ENCODE assay signal across 3 cellular contexts in the genomic region with DNA sequence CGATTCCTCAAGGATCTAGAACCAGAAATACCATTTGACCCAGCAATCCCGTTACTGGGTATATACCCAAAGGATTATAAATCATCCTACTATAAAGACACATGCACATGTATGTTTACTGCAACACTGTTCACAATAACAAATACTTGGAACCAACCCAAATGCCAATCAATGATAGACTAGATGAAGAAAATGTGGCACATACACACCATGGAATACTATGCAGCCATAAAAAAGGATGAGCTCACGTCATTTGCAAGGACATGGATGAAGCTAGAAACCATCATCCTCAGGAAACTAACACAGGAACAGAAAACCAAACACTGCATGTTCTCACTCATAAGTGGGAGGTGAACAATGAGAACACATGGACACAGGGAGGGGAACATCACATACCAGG. TPM values are rescaled to one million over a fixed set of nuclear protein-coding genes. Genes with fewer than 3 reads are reported as not detected.
DNase-seq lines count a peak whose midpoint lies in the region; ATAC-seq, FAIRE-seq and TF ChIP-seq lines count a peak whose summit lies in the region.
"Not testable (repeated sequence)": the region's sequence is repeated elsewhere in the genome, so short reads cannot be mapped to it uniquely, and the experiment has no call there.

No MANE protein-coding gene starts in this region.

- not testable (repeated sequence) for H4K20me1 ChIP-seq in K562 (replicated peaks; ENCODE audit: control insufficient read depth, insufficient read depth, low read length)

- FAIRE-seq in K562 (lab: Jason Lieb, UNC): not testable (repeated sequence)

- CTCF ChIA-PET in HEK293 (lab: Yijun Ruan, JAX); K562 (lab: Yijun Ruan, JAX; ENCODE audit: low intra/inter-chr PET ratio): not testable (repeated sequence)

- not testable (repeated sequence) for ATAC-seq in activated naive CD8-positive, alpha-beta T cell treated with anti-CD3 and anti-CD28 coated beads, Interleukin-2, amount 50 U/mL, for 24 hours; K562

- not testable (repeated sequence) for H3K27ac ChIP-seq in HEK293 (ENCODE audit: extremely low read depth, low read depth, low read length); K562 (ENCODE audit: extremely low read depth, low read depth, low read length)

- H3K4me3 ChIP-seq in HEK293 (ENCODE audit: low read depth, low read length); K562: not testable (repeated sequence)

- H3K4me1 ChIP-seq in HEK293 (ENCODE audit: control insufficient read depth, insufficient read depth, low read length); K562 (replicated peaks in 1 of 2; ENCODE audit: control insufficient read depth in 2 of 2, insufficient read depth in 2 of 2, low read length in 2 of 2): not testable (repeated sequence)

- not testable (repeated sequence) for H3K9ac ChIP-seq in K562 (ENCODE audit: insufficient read depth in 1 of 2, low read depth in 2 of 2, low read length in 2 of 2)

- POLR2A ChIA-PET in HEK293 (lab: Yijun Ruan, JAX); K562 (lab: Yijun Ruan, JAX): not testable (repeated sequence)

- not testable (repeated sequence) for H3K9me1 ChIP-seq in K562 (ENCODE audit: control insufficient read depth, insufficient read depth, low read length)

- 0% methylated on average over 1 of the region's 3 CpGs for WGBS in K562 (ENCODE audit: insufficient coverage, low coverage, missing lambda C conversion rate)

- H3K27ac Mint-ChIP-seq in activated naive CD8-positive, alpha-beta T cell treated with anti-CD3 and anti-CD28 coated beads, Interleukin-2, amount 50 U/mL, for 24 hours: peak overlapping the region; percentile 61

- not testable (repeated sequence) for H3K79me2 ChIP-seq in K562 (ENCODE audit: control insufficient read depth, insufficient read depth, low read length)

- H3K27me3 Mint-ChIP-seq in activated naive CD8-positive, alpha-beta T cell treated with anti-CD3 and anti-CD28 coated beads, Interleukin-2, amount 50 U/mL, for 24 hours: not testable (repeated sequence)

- not testable (repeated sequence) for H2AFZ ChIP-seq in K562 (ENCODE audit: low read depth, low read length)

- TF ChIP-seq CTCF in HEK293 (tag by site-specific recombination; IDR thresholded peaks at IDR 0.05); K562 (IDR thresholded peaks at IDR 0.05 in 2 of 3, conservative IDR thresholded peaks at IDR 0.05 in 1 of 3; ENCODE audit: insufficient read depth in 2 of 3, low read depth in 1 of 3, low read length in 3 of 3): not testable (repeated sequence)

- TF ChIP-seq RAD21 in K562 (CRISPR knock-in tag; conservative IDR thresholded peaks at IDR 0.05 in 1 of 2, IDR thresholded peaks at IDR 0.05 in 1 of 2): not testable (repeated sequence)

- in situ Hi-C loops in K562 (cut with MboI): not testable (repeated sequence)

- H3K9me3 ChIP-seq in HEK293 (ENCODE audit: control insufficient read depth, insufficient read depth, low read depth, low read length); K562 (replicated peaks; ENCODE audit: control insufficient read depth, insufficient read depth, low read depth, low read length): not testable (repeated sequence)

- H3K36me3 ChIP-seq in HEK293 (ENCODE audit: control insufficient read depth in 2 of 2, insufficient read depth in 1 of 2, low read length in 2 of 2); K562 (ENCODE audit: control insufficient read depth, insufficient read depth, low read length): not testable (repeated sequence)

- H3K4me3 Mint-ChIP-seq in activated naive CD8-positive, alpha-beta T cell treated with anti-CD3 and anti-CD28 coated beads, Interleukin-2, amount 50 U/mL, for 24 hours: not testable (repeated sequence)

- H3K4me1 Mint-ChIP-seq in activated naive CD8-positive, alpha-beta T cell treated with anti-CD3 and anti-CD28 coated beads, Interleukin-2, amount 50 U/mL, for 24 hours: not testable (repeated sequence)

- not testable (repeated sequence) for H3K9me3 Mint-ChIP-seq in activated naive CD8-positive, alpha-beta T cell treated with anti-CD3 and anti-CD28 coated beads, Interleukin-2, amount 50 U/mL, for 24 hours

- H3K27me3 ChIP-seq in K562 (ENCODE audit: control insufficient read depth in 2 of 2, insufficient read depth in 2 of 2, low read length in 2 of 2): not testable (repeated sequence)

- TF ChIP-seq EP300 in K562 (IDR thresholded peaks at IDR 0.05; ENCODE audit: low read length): not testable (repeated sequence)

- TF ChIP-seq POLR2A in K562 (conservative IDR thresholded peaks at IDR 0.05): not testable (repeated sequence)

- BruUV-seq in K562 (replicated peaks; lab: Mats Ljungman, UMichigan): not testable (repeated sequence)

- not testable (repeated sequence) for H3K36me3 Mint-ChIP-seq in activated naive CD8-positive, alpha-beta T cell treated with anti-CD3 and anti-CD28 coated beads, Interleukin-2, amount 50 U/mL, for 24 hours (ENCODE audit: low read depth)

- H3K4me2 ChIP-seq in K562 (ENCODE audit: insufficient read depth, low read length): not testable (repeated sequence)

- intact Hi-C loops in K562 (cut with micrococcal nuclease): not testable (repeated sequence)

- DNase-seq in activated naive CD8-positive, alpha-beta T cell treated with anti-CD3 and anti-CD28 coated beads, Interleukin-2, amount 50 U/mL, for 24 hours; K562 (ENCODE audit: extremely low read depth in 1 of 4, low spot score in 3 of 4): not testable (repeated sequence)

TF ChIP-seq in HEK293, 187 proteins besides CTCF, POLR2A, EP300 and RAD21:
- peak; percentile 62; the same call in 1 of the 2 replicates for TF ChIP-seq ZNF146 (tag by site-specific recombination; IDR thresholded peaks at IDR 0.05)
TF ChIP-seq in HEK293: peak in this region for 1; not testable (repeated sequence) for 186.

TF ChIP-seq in K562, 482 proteins besides CTCF, POLR2A, EP300 and RAD21:
- peak; percentile 72 for TF ChIP-seq ZNF146 (CRISPR knock-in tag; IDR thresholded peaks at IDR 0.05; ENCODE audit: unreplicated experiment)
TF ChIP-seq in K562: peak in this region for 1; not testable (repeated sequence) for 481.

RNA-seq across cellular contexts. Expression of a gene that starts 33.8 kb away (rescaled TPM):
- 22.8 and 25.9 TPM in 2 replicates for total RNA-seq in K562 (2011; cell fraction: chromatin; rRNA removed; ENCODE audit: low replicate concordance)
- 18.4 and 20.2 TPM in 2 replicates for total RNA-seq in K562 (2011; cell fraction: nucleolus; rRNA removed)
- total RNA-seq in K562 (2011; cell fraction: nucleoplasm; rRNA removed): 19.2 and 21.9 TPM in 2 replicates
- 6.5 and 6.9 TPM in 2 replicates for total RNA-seq in K562 (2014; rRNA removed)
- 3.4 and 3.6 TPM in 2 replicates for total RNA-seq in K562 (2014; rRNA removed; fragmentation: Illumina TruSeq; extraction: Trizol)
- total RNA-seq in K562 (2015; rRNA removed; fragmentation: Illumina TruSeq; extraction: Trizol): 3.6 and 4.5 TPM in 2 replicates
- total RNA-seq in K562 (2021): 10.5 and 11.0 TPM in 2 replicates
- polyA plus RNA-seq in K562 (2011; rRNA removed): 6.5 and 8.6 TPM in 2 replicates
- polyA plus RNA-seq in K562 (2011; cell fraction: cytosol; rRNA removed): 10.6 and 13.3 TPM in 2 replicates
- 8.7 and 13.2 TPM in 2 replicates for polyA plus RNA-seq in K562 (2011; cell fraction: nucleus; rRNA removed)
- 8.1 and 9.8 TPM in 2 replicates for polyA plus RNA-seq in K562 (2012)
- 7.2 and 8.7 TPM in 2 replicates for polyA plus RNA-seq in K562 (2014; fragmentation: Illumina TruSeq; extraction: Trizol)
- polyA plus RNA-seq in K562 (2014; fragmentation: Nextera tagmentation; extraction: Ambion mirVana): 1 to 10 TPM in 1 of 2 experiments, under 1 TPM in 1; 0.59 to 1.0 TPM
- 6.2 and 7.8 TPM in 2 replicates for polyA plus RNA-seq in K562 (2014; rRNA removed)
- 9.8 and 11.9 TPM in 2 replicates for polyA minus RNA-seq in K562 (2011; rRNA and poly(A)+ RNA removed)
- 2.5 and 5.4 TPM in 2 replicates for polyA minus RNA-seq in K562 (2011; cell fraction: cytosol; rRNA and poly(A)+ RNA removed)
- polyA minus RNA-seq in K562 (2011; cell fraction: nucleus; rRNA and poly(A)+ RNA removed): 5.0 and 9.9 TPM in 2 replicates

RNA-seq across cellular contexts. Expression of a gene that starts 33.8 kb away (rescaled TPM):
- 18.5 and 26.9 TPM in 2 replicates for total RNA-seq in K562 (2011; cell fraction: chromatin; rRNA removed; ENCODE audit: low replicate concordance)
- 18.0 and 21.3 TPM in 2 replicates for total RNA-seq in K562 (2011; cell fraction: nucleolus; rRNA removed)
- 12.4 and 13.6 TPM in 2 replicates for total RNA-seq in K562 (2011; cell fraction: nucleoplasm; rRNA removed)
- total RNA-seq in K562 (2014; rRNA removed): 17.7 and 19.8 TPM in 2 replicates
- total RNA-seq in K562 (2014; rRNA removed; fragmentation: Illumina TruSeq; extraction: Trizol): 10.8 and 13.9 TPM in 2 replicates
- total RNA-seq in K562 (2015; rRNA removed; fragmentation: Illumina TruSeq; extraction: Trizol): 15.2 TPM in 2 replicates
- 26.9 and 27.6 TPM in 2 replicates for total RNA-seq in K562 (2021)
- 7.8 and 8.1 TPM in 2 replicates for polyA plus RNA-seq in K562 (2011; rRNA removed)
- polyA plus RNA-seq in K562 (2011; cell fraction: cytosol; rRNA removed): 7.9 and 17.2 TPM in 2 replicates
- polyA plus RNA-seq in K562 (2011; cell fraction: nucleus; rRNA removed): 3.3 and 5.1 TPM in 2 replicates
- 13.5 and 20.7 TPM in 2 replicates for polyA plus RNA-seq in K562 (2012)
- polyA plus RNA-seq in K562 (2014; fragmentation: Illumina TruSeq; extraction: Trizol): 16.3 and 17.7 TPM in 2 replicates
- 1 to 10 TPM in 1 of 2 experiments, under 1 TPM in 1; 0.61 to 2.6 TPM for polyA plus RNA-seq in K562 (2014; fragmentation: Nextera tagmentation; extraction: Ambion mirVana)
- 13.7 and 16.5 TPM in 2 replicates for polyA plus RNA-seq in K562 (2014; rRNA removed)
- 6.7 and 10.2 TPM in 2 replicates for polyA minus RNA-seq in K562 (2011; rRNA and poly(A)+ RNA removed)
- 19.8 and 20.0 TPM in 2 replicates for polyA minus RNA-seq in K562 (2011; cell fraction: cytosol; rRNA and poly(A)+ RNA removed)
- 3.4 and 5.1 TPM in 2 replicates for polyA minus RNA-seq in K562 (2011; cell fraction: nucleus; rRNA and poly(A)+ RNA removed)
